21 cellular contexts compared by ENCODE assay signal in genomic region chr7:98296833-98297232, GRCh38. TPM values are rescaled to one million over a fixed set of nuclear protein-coding genes. Genes with fewer than 3 reads are reported as not detected.
DNase-seq lines count a peak whose midpoint lies in the region; ATAC-seq, FAIRE-seq and TF ChIP-seq lines count a peak whose summit lies in the region.
"Had no signal": no experiment of that assay in that cellular context is flagged by ENCODE, and none has a peak within 500 bp of the region (broad histone marks: within the 10 kb centered on the region; RNA-seq: fewer than 3 reads in every experiment).

No MANE protein-coding gene starts in this region.

- DNase-seq in GM23338 (ENCODE audit: low spot score) (no peak), T-helper 17 cell (no peak), esophagus squamous epithelium (lab: John Stamatoyannopoulos, UW) (no peak), prostate gland (ENCODE audit: low spot score) (no peak), GM12892 (ENCODE audit: insufficient read length) (no peak), middle frontal gyrus (ENCODE audit: extremely low spot score, low spot score) (no peak)
- DNase-seq: DMS79 treated with DMSO at 0.1 percent for 48 hours; Kasumi-1; MG63; NCI-H1092; NCI-H146; NCI-H2081; NCI-H510A; NCI-H748 treated with DMSO at 0.1 percent for 48 hours; NK-92 treated with Interleukin-12 subunit alpha and Interleukin-12 subunit beta, amount 100 ng/mL, for 24 hours; SHP77 treated with DMSO at 0.1 percent for 48 hours; SK-N-SH had no signal

- ATAC-seq in GM23338 = no peak
- ATAC-seq in T-helper 17 cell = no peak
- ATAC-seq in HG02763 (IDR thresholded peaks at IDR 0.05; ENCODE audit: unreplicated experiment) = no peak

- H3K9me3 ChIP-seq in T-helper 17 cell (ENCODE audit: control insufficient read depth, low read length, poor library complexity, severe bottlenecking) = no peaks in the 10 kb centered on the region
- no peaks in the 10 kb centered on the region for H3K9me3 ChIP-seq in esophagus squamous epithelium
- no peaks in the 10 kb centered on the region for H3K9me3 ChIP-seq in prostate gland
- H3K9me3 ChIP-seq: BLaER1 treated with 17β-estradiol and CSF1 and Interleukin-3, amounts not matched to agents 10 nM and 100 nM; HAP-1; MG63; SK-N-SH had no signal

- H3K27ac Mint-ChIP-seq in GM23338 = 0 out of 2 replicates have a peak overlapping the region, but pooled peaks have one; percentile 25
- peak overlapping the region; percentile 19 for H3K27ac Mint-ChIP-seq in T-helper 17 cell

- no peak for FAIRE-seq in GM12892 (lab: Jason Lieb, UNC)
- FAIRE-seq: HTR-8/SVneo had no signal

- H3K27ac ChIP-seq in GM23338 (ENCODE audit: low read depth) (no peak overlapping the region), esophagus squamous epithelium (peak overlapping the region in 3 of 4 donors; percentile 66 to 81 (median 80)), prostate gland (peak overlapping the region; percentile 30 to 78)
- H3K27ac ChIP-seq: BLaER1 treated with 17β-estradiol and CSF1 and Interleukin-3, amounts not matched to agents 10 nM and 100 nM had no signal

- no peak overlapping the region for H2AFZ ChIP-seq in GM23338

- 0 out of 2 replicates have a peak, but pooled peaks cover 6% of the 10 kb centered on the region for H3K79me2 ChIP-seq in GM23338 (replicated peaks; ENCODE audit: insufficient read depth)

- TF ChIP-seq POLR2A in esophagus squamous epithelium (IDR thresholded peaks at IDR 0.05) (no peak), prostate gland (IDR thresholded peaks at IDR 0.05) (no peak), GM12892 (IDR thresholded peaks at IDR 0.05; ENCODE audit: low read depth, low read length) (no peak; the same call in 1 of the 2 replicates)

- H3K4me1 ChIP-seq in GM23338 (ENCODE audit: insufficient read depth) = peaks cover 13% of the 10 kb centered on the region; the same call in 1 of the 2 replicates
- peaks cover 7 to 41% (median 15%) of the 10 kb centered on the region in 3 donors for H3K4me1 ChIP-seq in esophagus squamous epithelium
- peaks cover 19% of the 10 kb centered on the region for H3K4me1 ChIP-seq in prostate gland (replicated peaks)
- H3K4me1 ChIP-seq: HAP-1 had no signal

- H3K9me2 ChIP-seq in GM23338 (ENCODE audit: insufficient read depth) = no peaks in the 10 kb centered on the region
- H3K9me2 ChIP-seq: SK-N-SH had no signal

- WGBS in esophagus squamous epithelium, 2 donors = 59 to 75% methylated on average over 8 to 12 of the region's 12 CpGs
- 81% methylated on average over 12 of the region's 12 CpGs for WGBS in prostate gland

- peaks cover 43% of the 10 kb centered on the region for H3K36me3 Mint-ChIP-seq in GM23338 (ENCODE audit: low read depth)
- H3K36me3 Mint-ChIP-seq in T-helper 17 cell (ENCODE audit: low read depth) = no peaks in the 10 kb centered on the region

- H3K27me3 Mint-ChIP-seq in GM23338 (ENCODE audit: insufficient read depth, low read depth, poor library complexity) = peaks cover 20% of the 10 kb centered on the region
- H3K27me3 Mint-ChIP-seq in T-helper 17 cell = no peaks in the 10 kb centered on the region

- H4K20me1 ChIP-seq in GM23338 (replicated peaks; ENCODE audit: insufficient read depth) = peaks cover 18% of the 10 kb centered on the region; the same call in 1 of the 2 replicates

- no peaks in the 10 kb centered on the region for H3K9me3 Mint-ChIP-seq in GM23338

- H3K4me2 ChIP-seq in GM23338 = no peak overlapping the region
- H3K4me2 ChIP-seq: SK-N-SH had no signal

- H3K4me3 ChIP-seq in GM23338 (no peak overlapping the region), esophagus squamous epithelium (no peak overlapping the region), prostate gland (no peak overlapping the region)
- H3K4me3 ChIP-seq: BLaER1 treated with 17β-estradiol and CSF1 and Interleukin-3, amounts not matched to agents 10 nM and 100 nM; HAP-1; MG63 had no signal

- H3K27me3 ChIP-seq in GM23338 (ENCODE audit: insufficient read depth) = no peaks in the 10 kb centered on the region
- H3K27me3 ChIP-seq in esophagus squamous epithelium = no peaks in the 10 kb centered on the region
- no peaks in the 10 kb centered on the region for H3K27me3 ChIP-seq in prostate gland (replicated peaks; ENCODE audit: insufficient read depth)
- H3K27me3 ChIP-seq: BLaER1 treated with 17β-estradiol and CSF1 and Interleukin-3, amounts not matched to agents 10 nM and 100 nM; MG63 had no signal

- H3K4me3 Mint-ChIP-seq in GM23338 (no peak overlapping the region), T-helper 17 cell (no peak overlapping the region)

- peaks cover 10% of the 10 kb centered on the region; the same call in 1 of the 2 replicates for H3F3A ChIP-seq in GM23338 (replicated peaks; ENCODE audit: low read depth)

- 0 out of 2 replicates have a peak, but pooled peaks cover 16% of the 10 kb centered on the region for H3K36me3 ChIP-seq in GM23338 (ENCODE audit: insufficient read depth)
- H3K36me3 ChIP-seq in esophagus squamous epithelium = peaks cover 9 to 88% (median 12%) of the 10 kb centered on the region in 3 donors
- peaks cover 10 to 13% of the 10 kb centered on the region in 2 donors for H3K36me3 ChIP-seq in prostate gland
- H3K36me3 ChIP-seq: MG63 had no signal

- H3K4me1 Mint-ChIP-seq in GM23338 = peaks cover 15% of the 10 kb centered on the region
- peaks cover 2% of the 10 kb centered on the region for H3K4me1 Mint-ChIP-seq in T-helper 17 cell

- intact Hi-C loops in esophagus squamous epithelium (cut with DNase I) (loop anchor here (5.0 kb wide), 1 partner anchor 105 kb away; the partner anchor contains the start of gene BAIAP2L1), prostate gland (cut with DNase I) (no loop called here)

- TF ChIP-seq CTCF in GM23338 (conservative IDR thresholded peaks at IDR 0.05; ENCODE audit: low read depth in 2 of 2) (no peak), esophagus squamous epithelium (IDR thresholded peaks at IDR 0.05) (no peak), prostate gland (IDR thresholded peaks at IDR 0.05) (no peak)

TF ChIP-seq in GM23338, 12 proteins besides CTCF, POLR2A, EP300 and RAD21 (continues in another document):
- TF ChIP-seq POLR2AphosphoS5 (IDR thresholded peaks at IDR 0.05; ENCODE audit: low read depth) (no peak), EZH2phosphoT487 (IDR thresholded peaks at IDR 0.05; ENCODE audit: unreplicated experiment) (no peak), STAT1 (IDR thresholded peaks at IDR 0.05; ENCODE audit: unreplicated experiment) (no peak), CREB1 (CRISPR knock-in tag; IDR thresholded peaks at IDR 0.05; ENCODE audit: low read depth) (no peak), JUNB (IDR thresholded peaks at IDR 0.05; ENCODE audit: unreplicated experiment) (no peak)
- TF ChIP-seq, protein P1, sequence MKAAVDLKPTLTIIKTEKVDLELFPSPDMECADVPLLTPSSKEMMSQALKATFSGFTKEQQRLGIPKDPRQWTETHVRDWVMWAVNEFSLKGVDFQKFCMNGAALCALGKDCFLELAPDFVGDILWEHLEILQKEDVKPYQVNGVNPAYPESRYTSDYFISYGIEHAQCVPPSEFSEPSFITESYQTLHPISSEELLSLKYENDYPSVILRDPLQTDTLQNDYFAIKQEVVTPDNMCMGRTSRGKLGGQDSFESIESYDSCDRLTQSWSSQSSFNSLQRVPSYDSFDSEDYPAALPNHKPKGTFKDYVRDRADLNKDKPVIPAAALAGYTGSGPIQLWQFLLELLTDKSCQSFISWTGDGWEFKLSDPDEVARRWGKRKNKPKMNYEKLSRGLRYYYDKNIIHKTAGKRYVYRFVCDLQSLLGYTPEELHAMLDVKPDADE (IDR thresholded peaks at IDR 0.05) = no peak

RNA-seq across cellular contexts. Expression of gene BRI3, which starts 15.3 kb away (rescaled TPM):
- 21.7 and 25.2 TPM in 2 replicates for total RNA-seq in GM23338 (2014; rRNA removed; shearing (Covaris generic))
- 66.1 and 141 TPM in 2 replicates for polyA plus RNA-seq in GM23338 (2016; fragmentation: Nextera tagmentation; extraction: Ambion mirVana)
- total RNA-seq in T-helper 17 cell (10 to 100 TPM; 67.1 to 77.1 TPM), esophagus squamous epithelium (10 to 100 TPM; 11.2 to 36.2 (median 23.3) TPM), prostate gland (10 to 100 TPM; 68.5 to 85.4 TPM)
- 62.1 TPM for polyA plus RNA-seq in GM12892 (2012; ENCODE audit: missing spikeins)

RNA-seq across cellular contexts. Expression of gene TECPR1, which starts 44.8 kb away (rescaled TPM):
- total RNA-seq in GM23338 (2014; rRNA removed; shearing (Covaris generic)) = 8.3 and 24.4 TPM in 2 replicates
- polyA plus RNA-seq in GM23338 (2016; fragmentation: Nextera tagmentation; extraction: Ambion mirVana) = 4.4 and 4.6 TPM in 2 replicates
- total RNA-seq in T-helper 17 cell = 100 to 1,000 TPM in 1 of 2 donors, 10 to 100 TPM in 1; 76.5 to 100 TPM
- 10 to 100 TPM; 13.4 to 21.5 (median 19.0) TPM for total RNA-seq in esophagus squamous epithelium
- total RNA-seq in prostate gland = 10 to 100 TPM; 31.4 to 62.7 TPM
- polyA plus RNA-seq in GM12892 (2012; ENCODE audit: missing spikeins) = 6.4 TPM
